In genomic region chr15:23877502-23878412, GRCh38 we compare ENCODE assay signal across 8 cellular contexts.
DNase-seq lines count a peak whose midpoint lies in the region; ATAC-seq, FAIRE-seq and TF ChIP-seq lines count a peak whose summit lies in the region.

No MANE protein-coding gene starts in this region.

- DNase-seq in A549 (ENCODE audit: low read depth in 1 of 2, low spot score in 1 of 2): peak; percentile 55 to 79
- DNase-seq in GM13977 (ENCODE audit: low spot score): no peak
- DNase-seq in NCI-H524 (lab: John Stamatoyannopoulos, UW): peak; percentile 48 to 70
- no peak for DNase-seq in breast epithelium (ENCODE audit: low spot score in 2 of 2)
- peak; percentile 54 for DNase-seq in left lobe of liver (ENCODE audit: low spot score)
- peak; percentile 57 to 62 for DNase-seq in thyroid gland
- DNase-seq in CD8-positive, alpha-beta T cell: no peak

- peak; percentile 99 to 100 for ATAC-seq in A549
- peak; percentile 90 for ATAC-seq in left lobe of liver
- no peak for ATAC-seq in GM18870 (IDR thresholded peaks at IDR 0.05; ENCODE audit: unreplicated experiment)
- ATAC-seq in CD8-positive, alpha-beta T cell: no peak

- no peaks in the 10 kb centered on the region for H3K27me3 Mint-ChIP-seq in CD8-positive, alpha-beta T cell (ENCODE audit: low read depth)

- H3K36me3 Mint-ChIP-seq in CD8-positive, alpha-beta T cell: no peaks in the 10 kb centered on the region

- peak; percentile 81 to 86 for TF ChIP-seq RAD21 in A549 (conservative IDR thresholded peaks at IDR 0.05 in 1 of 2, IDR thresholded peaks at IDR 0.05 in 1 of 2)

- POLR2A ChIA-PET in A549 (lab: Yijun Ruan, JAX): no interaction called here
- POLR2A ChIA-PET in CD8-positive, alpha-beta T cell (lab: Charles Lee): no interaction called here

- H3K4me2 ChIP-seq in A549: peak overlapping the region; percentile 75

- H3K4me1 Mint-ChIP-seq in CD8-positive, alpha-beta T cell (ENCODE audit: low read depth): no peaks in the 10 kb centered on the region

- WGBS in A549 (ENCODE audit: missing lambda C conversion rate): 10% methylated on average over 36 of the region's 36 CpGs
- 21 to 27% methylated on average over 36 of the region's 36 CpGs for WGBS in thyroid gland, 2 donors

- H3K27ac Mint-ChIP-seq in CD8-positive, alpha-beta T cell: no peak overlapping the region

- H3K4me1 ChIP-seq in A549 (no peaks in the 10 kb centered on the region), breast epithelium (no peaks in the 10 kb centered on the region), thyroid gland (no peaks in the 10 kb centered on the region)
- H3K4me1 ChIP-seq in CD8-positive, alpha-beta T cell (ENCODE audit: insufficient read depth, low read length): no peaks in the 10 kb centered on the region

- H3K27ac ChIP-seq in A549 (no peak overlapping the region), breast epithelium (no peak overlapping the region), thyroid gland (no peak overlapping the region)
- no peak overlapping the region for H3K27ac ChIP-seq in CD8-positive, alpha-beta T cell (ENCODE audit: low read depth, low read length)

- H3K4me3 Mint-ChIP-seq in CD8-positive, alpha-beta T cell: no peak overlapping the region

- TF ChIP-seq CTCF in A549 (IDR thresholded peaks at IDR 0.05): peak; percentile 73
- TF ChIP-seq CTCF in GM13977 (IDR thresholded peaks at IDR 0.05; ENCODE audit: extremely low read depth, insufficient read depth, missing control alignments): peak; percentile 23
- peak in 2 of 3 donors; percentile 8 to 50 for TF ChIP-seq CTCF in breast epithelium (IDR thresholded peaks at IDR 0.05)
- peak in 4 of 6 experiments; percentile 21 to 63 (median 51) for TF ChIP-seq CTCF in thyroid gland (IDR thresholded peaks at IDR 0.05)
- TF ChIP-seq CTCF in CD8-positive, alpha-beta T cell (IDR thresholded peaks at IDR 0.05): no peak

- FAIRE-seq in A549 (lab: Jason Lieb, UNC): no peak

- intact Hi-C loops in breast epithelium (cut with DNase I; ENCODE audit: low total_unique reads) (no loop called here), thyroid gland (cut with DNase I) (loop anchor here (10.0 kb wide), 1 partner anchor 233 kb away; the partner anchor contains the start of gene MAGEL2)
- intact Hi-C loops in CD8-positive, alpha-beta T cell (cut with DNase I, micrococcal nuclease): no loop called here

- in situ Hi-C loops in GM13977 (cut with MboI; ENCODE audit: low pct_unique_long_range_greater_than_20kb, low sequenced_read_pairs, unreplicated experiment): no loop called here

- H3K27me3 ChIP-seq in breast epithelium: no peaks in the 10 kb centered on the region
- no peaks in the 10 kb centered on the region for H3K27me3 ChIP-seq in thyroid gland
- no peaks in the 10 kb centered on the region for H3K27me3 ChIP-seq in CD8-positive, alpha-beta T cell (ENCODE audit: insufficient read depth, low read length)

- H3K36me3 ChIP-seq in breast epithelium: no peaks in the 10 kb centered on the region
- no peaks in the 10 kb centered on the region for H3K36me3 ChIP-seq in thyroid gland
- H3K36me3 ChIP-seq in CD8-positive, alpha-beta T cell (ENCODE audit: insufficient read depth, low read length): no peaks in the 10 kb centered on the region

- no peaks in the 10 kb centered on the region for H3K9me3 ChIP-seq in A549
- no peaks in the 10 kb centered on the region for H3K9me3 ChIP-seq in breast epithelium
- H3K9me3 ChIP-seq in thyroid gland: no peaks in the 10 kb centered on the region
- no peaks in the 10 kb centered on the region for H3K9me3 ChIP-seq in CD8-positive, alpha-beta T cell (ENCODE audit: low read length)

- CTCF ChIA-PET in A549 (lab: Yijun Ruan, JAX): interaction anchor here (0.6 to 1.3 kb wide), 15 partner anchors 10 to 391 kb away, joined by 3 to 6 read pairs (median 4); no protein-coding TSS in a partner anchor
- CTCF ChIA-PET in CD8-positive, alpha-beta T cell (lab: Charles Lee): no interaction called here

- H3K4me3 ChIP-seq in A549: peak overlapping the region; percentile 28; the same call in 2 of the 3 replicates
- H3K4me3 ChIP-seq in breast epithelium: no peak overlapping the region
- no peak overlapping the region for H3K4me3 ChIP-seq in thyroid gland (replicated peaks in 1 of 3)
- H3K4me3 ChIP-seq in CD8-positive, alpha-beta T cell (ENCODE audit: low read depth, low read length): no peak overlapping the region

- TF ChIP-seq EP300 in A549 (IDR thresholded peaks at IDR 0.05): no peak

- TF ChIP-seq POLR2A in A549 (IDR thresholded peaks at IDR 0.05; ENCODE audit: low read length): no peak
- TF ChIP-seq POLR2A in breast epithelium (IDR thresholded peaks at IDR 0.05): no peak
- TF ChIP-seq POLR2A in thyroid gland (IDR thresholded peaks at IDR 0.05): no peak

- H3K9me3 Mint-ChIP-seq in CD8-positive, alpha-beta T cell: peaks cover 2% of the 10 kb centered on the region

TF ChIP-seq in A549, 52 proteins besides CTCF, POLR2A, EP300 and RAD21:
- TF ChIP-seq FOSB (CRISPR knock-in tag; IDR thresholded peaks at IDR 0.05) (no peak), HDAC2 (IDR thresholded peaks at IDR 0.05) (peak; percentile 79), RFX5 (IDR thresholded peaks at IDR 0.05) (no peak), SMC3 (IDR thresholded peaks at IDR 0.05) (peak; percentile 61)

Comparison
In these comparisons a context has a peak if more than half of its experiments do, and no peak if none do; other contexts are left out.
1. ATAC-seq: peak in A549 (2 of 2) and left lobe of liver (single experiment); none in GM18870 (single experiment) and CD8-positive, alpha-beta T cell (single experiment).
2. DNase-seq: peak in A549 (2 of 2), NCI-H524 (2 of 2), left lobe of liver (single experiment) and thyroid gland (2 of 2); none in GM13977 (single experiment), breast epithelium (0 of 2) and CD8-positive, alpha-beta T cell (0 of 7).